8 cellular contexts compared by ENCODE assay signal in genomic region chr10:31961264-31961663, GRCh38. TPM values are rescaled to one million over a fixed set of nuclear protein-coding genes. Genes with fewer than 3 reads are reported as not detected.
A peak's percentile ranks its signal among the peaks of the same experiment; 100 is the strongest.
DNase-seq lines count a peak whose midpoint lies in the region; ATAC-seq and TF ChIP-seq lines count a peak whose summit lies in the region.

No MANE protein-coding gene starts in this region.

- TF ChIP-seq EP300 in stomach (IDR thresholded peaks at IDR 0.05) = no peak

- TF ChIP-seq CTCF in heart left ventricle (IDR thresholded peaks at IDR 0.05) = no peak
- no peak for TF ChIP-seq CTCF in stomach (IDR thresholded peaks at IDR 0.05)
- TF ChIP-seq CTCF in GM10248 (IDR thresholded peaks at IDR 0.05; ENCODE audit: control extremely low read depth, extremely low read depth, low read depth, missing control alignments) = no peak

- H3K9me3 ChIP-seq in heart left ventricle (no peaks in the 10 kb centered on the region), stomach (no peaks in the 10 kb centered on the region)

- intact Hi-C loops in left cardiac atrium (cut with DNase I) (no loop called here), heart left ventricle (cut with DNase I) (no loop called here), stomach (cut with DNase I; ENCODE audit: low total_unique reads) (no loop called here)

- no peaks in the 10 kb centered on the region for H3K27me3 ChIP-seq in heart left ventricle
- no peaks in the 10 kb centered on the region for H3K27me3 ChIP-seq in stomach

- peaks cover 0 to 46% (median 0%) of the 10 kb centered on the region in 12 donors for H3K4me1 ChIP-seq in heart left ventricle
- peaks cover 8 to 33% (median 8%) of the 10 kb centered on the region in 4 donors for H3K4me1 ChIP-seq in stomach

- H3K27ac ChIP-seq in heart left ventricle (no peak overlapping the region), stomach (peak overlapping the region in 2 of 5 donors; percentile 24 to 33)

- TF ChIP-seq POLR2A in heart left ventricle (IDR thresholded peaks at IDR 0.05) (no peak), stomach (IDR thresholded peaks at IDR 0.05) (no peak)

- no peaks in the 10 kb centered on the region for H3K36me3 ChIP-seq in heart left ventricle
- H3K36me3 ChIP-seq in stomach = no peaks in the 10 kb centered on the region

- DNase-seq in left cardiac atrium = peak; percentile 29
- no peak for DNase-seq in heart left ventricle
- peak; percentile 63 for DNase-seq in NCI-H2029 (lab: John Stamatoyannopoulos, UW)
- peak; percentile 42 for DNase-seq in astrocyte of the hippocampus (ENCODE audit: low read depth, low spot score)
- DNase-seq in stomach = peak; percentile 32
- no peak for DNase-seq in GM10248 (ENCODE audit: extremely low spot score)
- DNase-seq in middle frontal gyrus (ENCODE audit: extremely low spot score, low spot score) = no peak

- ATAC-seq in left cardiac atrium = no peak
- ATAC-seq in heart left ventricle = no peak
- ATAC-seq in HG03354 (IDR thresholded peaks at IDR 0.05; ENCODE audit: poor library complexity, severe bottlenecking, unreplicated experiment) = no peak

- CTCF ChIA-PET in GM10248 (lab: Yijun Ruan, JAX) = interaction anchor here (1.3 to 3.5 kb wide), 2 partner anchors 11 to 15 kb away, joined by 4 to 13 read pairs; no protein-coding TSS in a partner anchor

- 63 to 68% (median 67%) methylated on average over 4 of the region's 4 CpGs for WGBS in heart left ventricle, 4 donors
- 12 to 40% (median 29%) methylated on average over 4 of the region's 4 CpGs for WGBS in stomach, 5 donors

- POLR2A ChIA-PET in GM10248 (lab: Yijun Ruan, JAX) = no interaction called here

- H3K4me3 ChIP-seq in heart left ventricle (no peak overlapping the region), stomach (peak overlapping the region in 1 of 4 donors; percentile 5)

RNA-seq across cellular contexts. Expression of gene ARHGAP12, which starts 32.6 kb away (rescaled TPM):
- total RNA-seq in left cardiac atrium = 10 to 100 TPM; 17.2 to 21.7 TPM
- 10 to 100 TPM; 17.6 to 27.6 (median 21.2) TPM for total RNA-seq in heart left ventricle
- polyA plus RNA-seq in heart left ventricle = 10 to 100 TPM; 11.5 to 18.7 TPM
- 100 to 1,000 TPM in 2 of 5 donors, 10 to 100 TPM in 2, 1 to 10 TPM in 1; 9.8 to 343 (median 40.7) TPM for total RNA-seq in stomach
- polyA plus RNA-seq in stomach = 10 to 100 TPM; 16.6 to 37.7 (median 18.1) TPM

Comparison
In these comparisons a context has a peak if more than half of its experiments do, and no peak if none do; other contexts are left out.
1. DNase-seq: peak in left cardiac atrium (single experiment), NCI-H2029 (single experiment), astrocyte of the hippocampus (single experiment) and stomach (single experiment); none in heart left ventricle (0 of 5), GM10248 (single experiment) and middle frontal gyrus (single experiment).